In the genomic region with DNA sequence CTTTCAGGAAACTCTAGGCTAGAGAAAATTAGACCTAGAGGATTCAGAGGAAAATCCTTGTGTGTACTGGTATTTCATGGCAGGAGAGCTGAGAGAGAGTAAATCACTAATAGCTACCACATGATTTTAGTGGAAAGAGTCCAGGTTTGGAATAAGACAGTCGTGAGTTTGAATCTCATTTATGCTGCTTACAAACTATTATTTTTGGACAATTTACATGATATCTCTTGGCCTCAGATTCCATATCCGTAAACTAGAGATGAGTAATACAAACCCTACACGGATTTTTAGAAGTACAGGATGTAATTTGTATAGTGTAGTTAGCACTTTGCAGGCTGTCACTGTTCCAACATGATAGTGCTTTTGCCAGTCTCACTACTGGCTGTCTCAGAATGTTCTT, we compare ENCODE assay signal across 1 cellular context.
TF ChIP-seq lines count a peak whose summit lies in the region.

No MANE protein-coding gene starts in this region.

TF ChIP-seq in IMR-90, 13 proteins besides CTCF, POLR2A, EP300 and RAD21 (continued from another document):
- TF ChIP-seq BHLHE40 (IDR thresholded peaks at IDR 0.05; ENCODE audit: low read depth, low read length): no peak
- no peak for TF ChIP-seq SMC3 (IDR thresholded peaks at IDR 0.05; ENCODE audit: low read depth, low read length)
- no peak for TF ChIP-seq CEBPB (IDR thresholded peaks at IDR 0.05; ENCODE audit: low read depth, low read length)
- no peak for TF ChIP-seq MAZ (IDR thresholded peaks at IDR 0.05; ENCODE audit: borderline replicate concordance, low read depth, low read length)
- no peak for TF ChIP-seq RCOR1 (IDR thresholded peaks at IDR 0.05; ENCODE audit: insufficient replicate concordance, low read length)
- TF ChIP-seq, protein P1, sequence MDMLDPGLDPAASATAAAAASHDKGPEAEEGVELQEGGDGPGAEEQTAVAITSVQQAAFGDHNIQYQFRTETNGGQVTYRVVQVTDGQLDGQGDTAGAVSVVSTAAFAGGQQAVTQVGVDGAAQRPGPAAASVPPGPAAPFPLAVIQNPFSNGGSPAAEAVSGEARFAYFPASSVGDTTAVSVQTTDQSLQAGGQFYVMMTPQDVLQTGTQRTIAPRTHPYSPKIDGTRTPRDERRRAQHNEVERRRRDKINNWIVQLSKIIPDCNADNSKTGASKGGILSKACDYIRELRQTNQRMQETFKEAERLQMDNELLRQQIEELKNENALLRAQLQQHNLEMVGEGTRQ (IDR thresholded peaks at IDR 0.05; ENCODE audit: low read depth, low read length): no peak
- no peak for TF ChIP-seq CHD1 (IDR thresholded peaks at IDR 0.05; ENCODE audit: low read depth, low read length)
- TF ChIP-seq FOS (IDR thresholded peaks at IDR 0.05; ENCODE audit: low read depth, low read length): no peak
TF ChIP-seq in IMR-90: peak in this region for 0.
